In the genomic region with DNA sequence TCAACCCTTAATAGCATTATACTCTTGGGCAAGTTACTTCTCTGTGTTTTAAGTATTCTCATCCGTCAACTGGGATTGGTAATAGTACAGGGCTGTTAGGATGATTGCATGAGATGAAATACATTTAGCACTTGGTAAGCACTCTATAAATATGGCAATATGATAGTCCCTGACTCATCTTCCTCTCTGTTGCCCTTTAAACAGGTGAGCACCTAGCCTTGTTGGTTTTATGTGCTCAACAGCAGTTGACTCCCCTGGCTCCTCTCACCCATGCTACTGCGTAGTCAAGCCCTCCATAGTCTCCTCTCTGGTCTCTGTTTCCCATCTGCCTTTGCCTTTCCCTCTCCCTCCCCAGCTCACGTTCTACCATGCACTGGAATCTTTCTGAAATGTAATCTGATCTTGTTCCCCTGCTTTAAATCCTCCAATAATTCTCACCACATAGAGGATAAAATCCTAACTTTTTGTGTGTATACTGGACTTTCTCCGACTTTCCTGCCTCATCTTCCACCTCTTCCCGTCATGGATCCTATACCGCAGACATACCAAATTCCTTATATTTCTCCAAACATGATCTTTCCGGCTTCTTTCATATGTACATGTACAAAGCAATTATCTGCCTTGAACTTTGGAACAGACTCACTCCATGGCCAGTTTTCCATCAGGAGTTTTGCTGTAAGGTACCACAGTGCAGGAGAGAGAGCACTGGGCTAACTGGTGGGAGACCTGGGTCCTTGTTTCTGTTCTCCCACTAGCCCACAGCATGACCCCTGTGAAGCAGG, we compare ENCODE assay signal across 1 cellular context.
A peak's percentile ranks its signal among the peaks of the same experiment; 100 is the strongest.
TF ChIP-seq lines count a peak whose summit lies in the region.

No MANE protein-coding gene starts in this region.

TF ChIP-seq in HepG2, 621 proteins besides CTCF, POLR2A, EP300 and RAD21 (continued from another document and continues in another):
- TF ChIP-seq SIN3B (IDR thresholded peaks at IDR 0.05; ENCODE audit: low read length) (no peak), TBX2 (CRISPR knock-in tag; IDR thresholded peaks at IDR 0.05; ENCODE audit: borderline replicate concordance) (peak; percentile 52), KLF9 (CRISPR knock-in tag; IDR thresholded peaks at IDR 0.05; ENCODE audit: low read depth) (no peak), ZNF260 (CRISPR knock-in tag; IDR thresholded peaks at IDR 0.05; ENCODE audit: borderline replicate concordance, low read depth) (no peak), ZFP37 (CRISPR knock-in tag; IDR thresholded peaks at IDR 0.05; ENCODE audit: borderline replicate concordance) (no peak), SMAD1 (CRISPR knock-in tag; IDR thresholded peaks at IDR 0.05; ENCODE audit: borderline replicate concordance, low read depth) (no peak), SMAD9 (CRISPR knock-in tag; IDR thresholded peaks at IDR 0.05) (no peak), GABPA (IDR thresholded peaks at IDR 0.05; ENCODE audit: low read depth, low read length) (no peak), GABPA (CRISPR knock-in tag; IDR thresholded peaks at IDR 0.05; ENCODE audit: low read depth) (no peak), ZNF747 (CRISPR knock-in tag; IDR thresholded peaks at IDR 0.05; ENCODE audit: borderline replicate concordance) (0 out of 2 replicates have a peak, but pooled peaks have one; percentile 39), RCOR2 (CRISPR knock-in tag; IDR thresholded peaks at IDR 0.05) (no peak), ZSCAN31 (CRISPR knock-in tag; IDR thresholded peaks at IDR 0.05; ENCODE audit: low read depth) (0 out of 2 replicates have a peak, but pooled peaks have one; percentile 41), FOXA1 (IDR thresholded peaks at IDR 0.05) (no peak), FOXA1 (CRISPR knock-in tag; IDR thresholded peaks at IDR 0.05) (peak; percentile 43; the same call in 1 of the 2 replicates), NCOR1 (IDR thresholded peaks at IDR 0.05; ENCODE audit: borderline replicate concordance, low read length) (peak; percentile 71; the same call in 1 of the 2 replicates), ZNF615 (CRISPR knock-in tag; IDR thresholded peaks at IDR 0.05; ENCODE audit: borderline replicate concordance) (no peak)
- TF ChIP-seq, protein P1, sequence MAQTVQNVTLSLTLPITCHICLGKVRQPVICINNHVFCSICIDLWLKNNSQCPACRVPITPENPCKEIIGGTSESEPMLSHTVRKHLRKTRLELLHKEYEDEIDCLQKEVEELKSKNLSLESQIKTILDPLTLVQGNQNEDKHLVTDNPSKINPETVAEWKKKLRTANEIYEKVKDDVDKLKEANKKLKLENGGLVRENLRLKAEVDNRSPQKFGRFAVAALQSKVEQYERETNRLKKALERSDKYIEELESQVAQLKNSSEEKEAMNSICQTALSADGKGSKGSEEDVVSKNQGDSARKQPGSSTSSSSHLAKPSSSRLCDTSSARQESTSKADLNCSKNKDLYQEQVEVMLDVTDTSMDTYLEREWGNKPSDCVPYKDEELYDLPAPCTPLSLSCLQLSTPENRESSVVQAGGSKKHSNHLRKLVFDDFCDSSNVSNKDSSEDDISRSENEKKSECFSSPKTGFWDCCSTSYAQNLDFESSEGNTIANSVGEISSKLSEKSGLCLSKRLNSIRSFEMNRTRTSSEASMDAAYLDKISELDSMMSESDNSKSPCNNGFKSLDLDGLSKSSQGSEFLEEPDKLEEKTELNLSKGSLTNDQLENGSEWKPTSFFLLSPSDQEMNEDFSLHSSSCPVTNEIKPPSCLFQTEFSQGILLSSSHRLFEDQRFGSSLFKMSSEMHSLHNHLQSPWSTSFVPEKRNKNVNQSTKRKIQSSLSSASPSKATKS (CRISPR knock-in tag; IDR thresholded peaks at IDR 0.05) = no peak
- TF ChIP-seq, protein P2, sequence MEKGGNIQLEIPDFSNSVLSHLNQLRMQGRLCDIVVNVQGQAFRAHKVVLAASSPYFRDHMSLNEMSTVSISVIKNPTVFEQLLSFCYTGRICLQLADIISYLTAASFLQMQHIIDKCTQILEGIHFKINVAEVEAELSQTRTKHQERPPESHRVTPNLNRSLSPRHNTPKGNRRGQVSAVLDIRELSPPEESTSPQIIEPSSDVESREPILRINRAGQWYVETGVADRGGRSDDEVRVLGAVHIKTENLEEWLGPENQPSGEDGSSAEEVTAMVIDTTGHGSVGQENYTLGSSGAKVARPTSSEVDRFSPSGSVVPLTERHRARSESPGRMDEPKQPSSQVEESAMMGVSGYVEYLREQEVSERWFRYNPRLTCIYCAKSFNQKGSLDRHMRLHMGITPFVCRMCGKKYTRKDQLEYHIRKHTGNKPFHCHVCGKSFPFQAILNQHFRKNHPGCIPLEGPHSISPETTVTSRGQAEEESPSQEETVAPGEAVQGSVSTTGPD (CRISPR knock-in tag; IDR thresholded peaks at IDR 0.05) = no peak
- TF ChIP-seq, protein P3, sequence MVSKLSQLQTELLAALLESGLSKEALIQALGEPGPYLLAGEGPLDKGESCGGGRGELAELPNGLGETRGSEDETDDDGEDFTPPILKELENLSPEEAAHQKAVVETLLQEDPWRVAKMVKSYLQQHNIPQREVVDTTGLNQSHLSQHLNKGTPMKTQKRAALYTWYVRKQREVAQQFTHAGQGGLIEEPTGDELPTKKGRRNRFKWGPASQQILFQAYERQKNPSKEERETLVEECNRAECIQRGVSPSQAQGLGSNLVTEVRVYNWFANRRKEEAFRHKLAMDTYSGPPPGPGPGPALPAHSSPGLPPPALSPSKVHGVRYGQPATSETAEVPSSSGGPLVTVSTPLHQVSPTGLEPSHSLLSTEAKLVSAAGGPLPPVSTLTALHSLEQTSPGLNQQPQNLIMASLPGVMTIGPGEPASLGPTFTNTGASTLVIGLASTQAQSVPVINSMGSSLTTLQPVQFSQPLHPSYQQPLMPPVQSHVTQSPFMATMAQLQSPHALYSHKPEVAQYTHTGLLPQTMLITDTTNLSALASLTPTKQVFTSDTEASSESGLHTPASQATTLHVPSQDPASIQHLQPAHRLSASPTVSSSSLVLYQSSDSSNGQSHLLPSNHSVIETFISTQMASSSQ (IDR thresholded peaks at IDR 0.05; ENCODE audit: low read depth) = no peak
- TF ChIP-seq, protein P3 (CRISPR knock-in tag; IDR thresholded peaks at IDR 0.05; ENCODE audit: borderline replicate concordance) = no peak
- TF ChIP-seq, protein P4, sequence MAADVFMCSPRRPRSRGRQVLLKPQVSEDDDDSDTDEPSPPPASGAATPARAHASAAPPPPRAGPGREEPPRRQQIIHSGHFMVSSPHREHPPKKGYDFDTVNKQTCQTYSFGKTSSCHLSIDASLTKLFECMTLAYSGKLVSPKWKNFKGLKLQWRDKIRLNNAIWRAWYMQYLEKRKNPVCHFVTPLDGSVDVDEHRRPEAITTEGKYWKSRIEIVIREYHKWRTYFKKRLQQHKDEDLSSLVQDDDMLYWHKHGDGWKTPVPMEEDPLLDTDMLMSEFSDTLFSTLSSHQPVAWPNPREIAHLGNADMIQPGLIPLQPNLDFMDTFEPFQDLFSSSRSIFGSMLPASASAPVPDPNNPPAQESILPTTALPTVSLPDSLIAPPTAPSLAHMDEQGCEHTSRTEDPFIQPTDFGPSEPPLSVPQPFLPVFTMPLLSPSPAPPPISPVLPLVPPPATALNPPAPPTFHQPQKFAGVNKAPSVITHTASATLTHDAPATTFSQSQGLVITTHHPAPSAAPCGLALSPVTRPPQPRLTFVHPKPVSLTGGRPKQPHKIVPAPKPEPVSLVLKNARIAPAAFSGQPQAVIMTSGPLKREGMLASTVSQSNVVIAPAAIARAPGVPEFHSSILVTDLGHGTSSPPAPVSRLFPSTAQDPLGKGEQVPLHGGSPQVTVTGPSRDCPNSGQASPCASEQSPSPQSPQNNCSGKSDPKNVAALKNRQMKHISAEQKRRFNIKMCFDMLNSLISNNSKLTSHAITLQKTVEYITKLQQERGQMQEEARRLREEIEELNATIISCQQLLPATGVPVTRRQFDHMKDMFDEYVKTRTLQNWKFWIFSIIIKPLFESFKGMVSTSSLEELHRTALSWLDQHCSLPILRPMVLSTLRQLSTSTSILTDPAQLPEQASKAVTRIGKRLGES (CRISPR knock-in tag; IDR thresholded peaks at IDR 0.05; ENCODE audit: borderline replicate concordance) = no peak
- TF ChIP-seq, protein P5, sequence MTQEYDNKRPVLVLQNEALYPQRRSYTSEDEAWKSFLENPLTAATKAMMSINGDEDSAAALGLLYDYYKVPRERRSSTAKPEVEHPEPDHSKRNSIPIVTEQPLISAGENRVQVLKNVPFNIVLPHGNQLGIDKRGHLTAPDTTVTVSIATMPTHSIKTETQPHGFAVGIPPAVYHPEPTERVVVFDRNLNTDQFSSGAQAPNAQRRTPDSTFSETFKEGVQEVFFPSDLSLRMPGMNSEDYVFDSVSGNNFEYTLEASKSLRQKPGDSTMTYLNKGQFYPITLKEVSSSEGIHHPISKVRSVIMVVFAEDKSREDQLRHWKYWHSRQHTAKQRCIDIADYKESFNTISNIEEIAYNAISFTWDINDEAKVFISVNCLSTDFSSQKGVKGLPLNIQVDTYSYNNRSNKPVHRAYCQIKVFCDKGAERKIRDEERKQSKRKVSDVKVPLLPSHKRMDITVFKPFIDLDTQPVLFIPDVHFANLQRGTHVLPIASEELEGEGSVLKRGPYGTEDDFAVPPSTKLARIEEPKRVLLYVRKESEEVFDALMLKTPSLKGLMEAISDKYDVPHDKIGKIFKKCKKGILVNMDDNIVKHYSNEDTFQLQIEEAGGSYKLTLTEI (CRISPR knock-in tag; conservative IDR thresholded peaks at IDR 0.05) = no peak
- TF ChIP-seq, protein P6, sequence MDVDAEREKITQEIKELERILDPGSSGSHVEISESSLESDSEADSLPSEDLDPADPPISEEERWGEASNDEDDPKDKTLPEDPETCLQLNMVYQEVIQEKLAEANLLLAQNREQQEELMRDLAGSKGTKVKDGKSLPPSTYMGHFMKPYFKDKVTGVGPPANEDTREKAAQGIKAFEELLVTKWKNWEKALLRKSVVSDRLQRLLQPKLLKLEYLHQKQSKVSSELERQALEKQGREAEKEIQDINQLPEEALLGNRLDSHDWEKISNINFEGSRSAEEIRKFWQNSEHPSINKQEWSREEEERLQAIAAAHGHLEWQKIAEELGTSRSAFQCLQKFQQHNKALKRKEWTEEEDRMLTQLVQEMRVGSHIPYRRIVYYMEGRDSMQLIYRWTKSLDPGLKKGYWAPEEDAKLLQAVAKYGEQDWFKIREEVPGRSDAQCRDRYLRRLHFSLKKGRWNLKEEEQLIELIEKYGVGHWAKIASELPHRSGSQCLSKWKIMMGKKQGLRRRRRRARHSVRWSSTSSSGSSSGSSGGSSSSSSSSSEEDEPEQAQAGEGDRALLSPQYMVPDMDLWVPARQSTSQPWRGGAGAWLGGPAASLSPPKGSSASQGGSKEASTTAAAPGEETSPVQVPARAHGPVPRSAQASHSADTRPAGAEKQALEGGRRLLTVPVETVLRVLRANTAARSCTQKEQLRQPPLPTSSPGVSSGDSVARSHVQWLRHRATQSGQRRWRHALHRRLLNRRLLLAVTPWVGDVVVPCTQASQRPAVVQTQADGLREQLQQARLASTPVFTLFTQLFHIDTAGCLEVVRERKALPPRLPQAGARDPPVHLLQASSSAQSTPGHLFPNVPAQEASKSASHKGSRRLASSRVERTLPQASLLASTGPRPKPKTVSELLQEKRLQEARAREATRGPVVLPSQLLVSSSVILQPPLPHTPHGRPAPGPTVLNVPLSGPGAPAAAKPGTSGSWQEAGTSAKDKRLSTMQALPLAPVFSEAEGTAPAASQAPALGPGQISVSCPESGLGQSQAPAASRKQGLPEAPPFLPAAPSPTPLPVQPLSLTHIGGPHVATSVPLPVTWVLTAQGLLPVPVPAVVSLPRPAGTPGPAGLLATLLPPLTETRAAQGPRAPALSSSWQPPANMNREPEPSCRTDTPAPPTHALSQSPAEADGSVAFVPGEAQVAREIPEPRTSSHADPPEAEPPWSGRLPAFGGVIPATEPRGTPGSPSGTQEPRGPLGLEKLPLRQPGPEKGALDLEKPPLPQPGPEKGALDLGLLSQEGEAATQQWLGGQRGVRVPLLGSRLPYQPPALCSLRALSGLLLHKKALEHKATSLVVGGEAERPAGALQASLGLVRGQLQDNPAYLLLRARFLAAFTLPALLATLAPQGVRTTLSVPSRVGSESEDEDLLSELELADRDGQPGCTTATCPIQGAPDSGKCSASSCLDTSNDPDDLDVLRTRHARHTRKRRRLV (CRISPR knock-in tag; IDR thresholded peaks at IDR 0.05) = no peak
- TF ChIP-seq, protein P7, sequence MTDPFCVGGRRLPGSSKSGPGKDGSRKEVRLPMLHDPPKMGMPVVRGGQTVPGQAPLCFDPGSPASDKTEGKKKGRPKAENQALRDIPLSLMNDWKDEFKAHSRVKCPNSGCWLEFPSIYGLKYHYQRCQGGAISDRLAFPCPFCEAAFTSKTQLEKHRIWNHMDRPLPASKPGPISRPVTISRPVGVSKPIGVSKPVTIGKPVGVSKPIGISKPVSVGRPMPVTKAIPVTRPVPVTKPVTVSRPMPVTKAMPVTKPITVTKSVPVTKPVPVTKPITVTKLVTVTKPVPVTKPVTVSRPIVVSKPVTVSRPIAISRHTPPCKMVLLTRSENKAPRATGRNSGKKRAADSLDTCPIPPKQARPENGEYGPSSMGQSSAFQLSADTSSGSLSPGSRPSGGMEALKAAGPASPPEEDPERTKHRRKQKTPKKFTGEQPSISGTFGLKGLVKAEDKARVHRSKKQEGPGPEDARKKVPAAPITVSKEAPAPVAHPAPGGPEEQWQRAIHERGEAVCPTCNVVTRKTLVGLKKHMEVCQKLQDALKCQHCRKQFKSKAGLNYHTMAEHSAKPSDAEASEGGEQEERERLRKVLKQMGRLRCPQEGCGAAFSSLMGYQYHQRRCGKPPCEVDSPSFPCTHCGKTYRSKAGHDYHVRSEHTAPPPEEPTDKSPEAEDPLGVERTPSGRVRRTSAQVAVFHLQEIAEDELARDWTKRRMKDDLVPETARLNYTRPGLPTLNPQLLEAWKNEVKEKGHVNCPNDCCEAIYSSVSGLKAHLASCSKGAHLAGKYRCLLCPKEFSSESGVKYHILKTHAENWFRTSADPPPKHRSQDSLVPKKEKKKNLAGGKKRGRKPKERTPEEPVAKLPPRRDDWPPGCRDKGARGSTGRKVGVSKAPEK (CRISPR knock-in tag; IDR thresholded peaks at IDR 0.05; ENCODE audit: borderline replicate concordance) = no peak
- TF ChIP-seq, protein P8, sequence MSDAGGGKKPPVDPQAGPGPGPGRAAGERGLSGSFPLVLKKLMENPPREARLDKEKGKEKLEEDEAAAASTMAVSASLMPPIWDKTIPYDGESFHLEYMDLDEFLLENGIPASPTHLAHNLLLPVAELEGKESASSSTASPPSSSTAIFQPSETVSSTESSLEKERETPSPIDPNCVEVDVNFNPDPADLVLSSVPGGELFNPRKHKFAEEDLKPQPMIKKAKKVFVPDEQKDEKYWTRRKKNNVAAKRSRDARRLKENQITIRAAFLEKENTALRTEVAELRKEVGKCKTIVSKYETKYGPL (CRISPR knock-in tag; IDR thresholded peaks at IDR 0.05) = no peak
- TF ChIP-seq, protein P9, sequence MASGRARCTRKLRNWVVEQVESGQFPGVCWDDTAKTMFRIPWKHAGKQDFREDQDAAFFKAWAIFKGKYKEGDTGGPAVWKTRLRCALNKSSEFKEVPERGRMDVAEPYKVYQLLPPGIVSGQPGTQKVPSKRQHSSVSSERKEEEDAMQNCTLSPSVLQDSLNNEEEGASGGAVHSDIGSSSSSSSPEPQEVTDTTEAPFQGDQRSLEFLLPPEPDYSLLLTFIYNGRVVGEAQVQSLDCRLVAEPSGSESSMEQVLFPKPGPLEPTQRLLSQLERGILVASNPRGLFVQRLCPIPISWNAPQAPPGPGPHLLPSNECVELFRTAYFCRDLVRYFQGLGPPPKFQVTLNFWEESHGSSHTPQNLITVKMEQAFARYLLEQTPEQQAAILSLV (CRISPR knock-in tag; IDR thresholded peaks at IDR 0.05; ENCODE audit: borderline replicate concordance) = no peak
